8 cellular contexts compared by ENCODE assay signal in the genomic region with DNA sequence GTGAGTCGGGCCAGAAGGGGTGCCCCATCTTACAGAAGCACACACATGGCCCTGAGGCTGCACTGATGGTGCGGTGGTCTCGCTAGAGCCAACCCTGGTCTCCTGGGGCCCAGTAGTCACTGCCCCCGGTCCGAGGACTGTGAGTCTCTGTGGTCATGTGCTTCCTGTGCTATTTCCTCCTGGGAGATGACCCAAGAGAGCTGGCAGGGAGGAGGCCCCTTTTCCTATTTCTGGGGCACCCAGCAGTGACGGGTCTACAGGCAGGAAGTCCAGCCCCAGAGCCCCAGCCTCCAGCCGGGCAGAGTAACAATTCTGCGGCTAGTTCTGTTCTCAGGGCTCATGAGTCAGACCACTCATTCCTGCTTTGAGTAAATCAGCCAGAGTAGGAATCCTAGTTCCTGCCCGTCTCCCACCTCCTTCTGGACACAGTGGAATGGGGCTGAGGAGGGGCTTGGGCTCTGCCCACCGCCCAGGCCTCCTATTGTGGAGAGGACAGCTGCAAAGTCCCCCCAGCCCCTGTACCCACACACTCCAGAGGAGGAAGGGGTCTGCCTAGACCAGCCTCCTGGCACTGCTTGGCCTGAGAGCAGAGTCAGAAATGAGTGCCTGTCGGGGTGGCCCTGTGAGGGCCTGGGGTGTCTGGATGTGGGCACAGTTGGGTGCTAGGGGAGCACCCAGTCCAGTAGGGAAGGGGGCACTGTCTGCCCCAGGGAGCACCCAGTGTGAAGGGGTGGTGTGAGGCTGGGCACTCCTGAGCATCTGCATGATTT.
DNase-seq lines count a peak whose midpoint lies in the region; ATAC-seq and TF ChIP-seq lines count a peak whose summit lies in the region.

No MANE protein-coding gene starts in this region.

- H3K27me3 Mint-ChIP-seq in CD14-positive monocyte (ENCODE audit: low read depth in 3 of 3): peaks cover 0 to 3% (median 0%) of the 10 kb centered on the region in 3 donors
- no peaks in the 10 kb centered on the region for H3K27me3 Mint-ChIP-seq in activated CD8-positive, alpha-beta T cell treated with anti-CD3 and anti-CD28 coated beads, Interleukin-2, amount 10 ng/mL, durations not matched to agents 7 days and 5 days (ENCODE audit: low read depth)

- ATAC-seq in GM19438 (IDR thresholded peaks at IDR 0.05; ENCODE audit: low read depth, unreplicated experiment) (peak; percentile 77), HG03460 (IDR thresholded peaks at IDR 0.05; ENCODE audit: unreplicated experiment) (peak; percentile 86)
- peak; percentile 22 for ATAC-seq in activated CD8-positive, alpha-beta T cell treated with anti-CD3 and anti-CD28 coated beads, Interleukin-2, amount 10 ng/mL, durations not matched to agents 7 days and 5 days

- peak overlapping the region; percentile 43 to 74 for H3K4me3 Mint-ChIP-seq in CD14-positive monocyte
- H3K4me3 Mint-ChIP-seq in activated CD8-positive, alpha-beta T cell treated with anti-CD3 and anti-CD28 coated beads, Interleukin-2, amount 10 ng/mL, durations not matched to agents 7 days and 5 days: no peak overlapping the region

- CTCF ChIA-PET in activated CD8-positive, alpha-beta T cell treated with anti-CD3 and anti-CD28 coated beads, Interleukin-2, amount 10 ng/mL, durations not matched to agents 7 days and 5 days (lab: Charles Lee): interaction anchor here (0.8 to 1.6 kb wide), 4 partner anchors 18 to 79 kb away, joined by 3 read pairs; no protein-coding TSS in a partner anchor

- peak overlapping the region; percentile 99 to 100 (median 99) for H3K27ac Mint-ChIP-seq in CD14-positive monocyte
- peak overlapping the region; percentile 76 for H3K27ac Mint-ChIP-seq in activated CD8-positive, alpha-beta T cell treated with anti-CD3 and anti-CD28 coated beads, Interleukin-2, amount 10 ng/mL, durations not matched to agents 7 days and 5 days

- intact Hi-C loops in CD14-positive monocyte (cut with micrococcal nuclease): loop anchor here in 1 of 2 donors (2.0 to 10.0 kb wide), 4 partner anchors 16 to 512 kb away; no protein-coding TSS in a partner anchor

- peaks cover 95% of the 10 kb centered on the region for H3K4me1 Mint-ChIP-seq in CD14-positive monocyte
- H3K4me1 Mint-ChIP-seq in activated CD8-positive, alpha-beta T cell treated with anti-CD3 and anti-CD28 coated beads, Interleukin-2, amount 10 ng/mL, durations not matched to agents 7 days and 5 days (ENCODE audit: low read depth): peaks cover 47% of the 10 kb centered on the region

- DNase-seq in CD14-positive monocyte (ENCODE audit: low spot score): peak; percentile 97
- no peak for DNase-seq in activated CD8-positive, alpha-beta T cell treated with anti-CD3 and anti-CD28 coated beads, Interleukin-2, amount 10 ng/mL, durations not matched to agents 7 days and 5 days
- peak; percentile 88 for DNase-seq in glomerular visceral epithelial cell (ENCODE audit: extremely low spot score)
- DNase-seq in pulmonary artery endothelial cell (ENCODE audit: low read depth, low spot score): peak; percentile 75
- no peak for DNase-seq in NCI-H82 treated with DMSO at 0.1 percent for 48 hours (lab: John Stamatoyannopoulos, UW; ENCODE audit: unreplicated experiment)
- no peak for DNase-seq in NAMALWA (ENCODE audit: low spot score)

- H3K36me3 Mint-ChIP-seq in CD14-positive monocyte: peaks cover 61 to 72% of the 10 kb centered on the region in 2 donors
- H3K36me3 Mint-ChIP-seq in activated CD8-positive, alpha-beta T cell treated with anti-CD3 and anti-CD28 coated beads, Interleukin-2, amount 10 ng/mL, durations not matched to agents 7 days and 5 days (ENCODE audit: low read depth): peaks cover 6% of the 10 kb centered on the region

- POLR2A ChIA-PET in activated CD8-positive, alpha-beta T cell treated with anti-CD3 and anti-CD28 coated beads, Interleukin-2, amount 10 ng/mL, durations not matched to agents 7 days and 5 days (lab: Charles Lee): no interaction called here

- peaks cover 0 to 2% (median 0%) of the 10 kb centered on the region in 7 donors for H3K9me3 Mint-ChIP-seq in CD14-positive monocyte
- H3K9me3 Mint-ChIP-seq in activated CD8-positive, alpha-beta T cell treated with anti-CD3 and anti-CD28 coated beads, Interleukin-2, amount 10 ng/mL, durations not matched to agents 7 days and 5 days (ENCODE audit: insufficient read depth): no peaks in the 10 kb centered on the region

- TF ChIP-seq CTCF in CD14-positive monocyte (IDR thresholded peaks at IDR 0.05): no peak

Comparison
In these comparisons a context has a peak if more than half of its experiments do, and no peak if none do; other contexts are left out.
1. DNase-seq: peak in CD14-positive monocyte (single experiment), glomerular visceral epithelial cell (single experiment) and pulmonary artery endothelial cell (single experiment); none in activated CD8-positive, alpha-beta T cell treated with anti-CD3 and anti-CD28 coated beads, Interleukin-2, amount 10 ng/mL, durations not matched to agents 7 days and 5 days (single experiment), NCI-H82 treated with DMSO at 0.1 percent for 48 hours (single experiment) and NAMALWA (single experiment).
2. ATAC-seq: peak in every context shown above with its lines; median percentile 86 in HG03460; 77 in GM19438; 22 in activated CD8-positive, alpha-beta T cell treated with anti-CD3 and anti-CD28 coated beads, Interleukin-2, amount 10 ng/mL, durations not matched to agents 7 days and 5 days.